10 cellular contexts compared by ENCODE assay signal in the genomic region with DNA sequence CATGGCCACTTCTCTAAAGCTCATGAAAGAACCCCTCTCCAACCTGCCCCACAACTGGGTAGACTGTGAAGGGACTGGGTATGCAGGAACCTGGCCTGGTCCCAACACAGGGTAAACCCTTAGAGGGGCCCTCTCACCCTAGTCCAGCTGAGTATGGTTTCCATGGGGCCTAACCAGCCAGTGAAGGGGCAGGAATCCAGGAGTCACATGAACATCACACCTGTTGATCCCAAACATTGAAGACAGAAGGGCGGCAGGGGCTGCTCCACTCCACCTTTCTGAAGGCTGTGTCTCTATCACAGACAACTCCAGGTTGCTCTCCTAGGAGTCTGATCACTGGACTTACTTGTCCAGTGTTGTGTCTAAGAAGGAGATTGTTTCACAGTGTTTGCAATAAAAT. TPM values are rescaled to one million over a fixed set of nuclear protein-coding genes. Genes with fewer than 3 reads are reported as not detected.
DNase-seq lines count a peak whose midpoint lies in the region; ATAC-seq and TF ChIP-seq lines count a peak whose summit lies in the region.
"Had no signal": no experiment of that assay in that cellular context is flagged by ENCODE, and none has a peak within 500 bp of the region (broad histone marks: within the 10 kb centered on the region; RNA-seq: fewer than 3 reads in every experiment).

No MANE protein-coding gene starts in this region.

- H3K36me3 Mint-ChIP-seq in activated T-helper 1 cell treated with anti-CD3 and anti-CD28 coated beads, Interleukin-12 subunit alpha, Interleukin-12 subunit beta, Interleukin-2, Interleukin-4 antibody, amounts not matched to agents 30 ng/mL and 10 ng/mL and 1 ng/mL, durations not matched to agents 14 hours and 24 hours and 36 hours (ENCODE audit: low read depth), result no peaks in the 10 kb centered on the region

- H3K36me3 ChIP-seq in left ventricle myocardium inferior, result no peaks in the 10 kb centered on the region

- H3K9me3 Mint-ChIP-seq in activated T-helper 1 cell treated with anti-CD3 and anti-CD28 coated beads, Interleukin-12 subunit alpha, Interleukin-12 subunit beta, Interleukin-2, Interleukin-4 antibody, amounts not matched to agents 30 ng/mL and 10 ng/mL and 1 ng/mL, durations not matched to agents 14 hours and 24 hours and 36 hours, result no peaks in the 10 kb centered on the region

- H3K27ac Mint-ChIP-seq in activated T-helper 1 cell treated with anti-CD3 and anti-CD28 coated beads, Interleukin-12 subunit alpha, Interleukin-12 subunit beta, Interleukin-2, Interleukin-4 antibody, amounts not matched to agents 30 ng/mL and 10 ng/mL and 1 ng/mL, durations not matched to agents 14 hours and 24 hours and 36 hours, result no peak overlapping the region

- ATAC-seq in GM18868 (IDR thresholded peaks at IDR 0.05; ENCODE audit: unreplicated experiment) (no peak), HG03521 (IDR thresholded peaks at IDR 0.05; ENCODE audit: unreplicated experiment) (no peak)
- ATAC-seq: A549 had no signal

- DNase-seq in cardiac septum (ENCODE audit: low spot score), result peak; percentile 44
- no peak for DNase-seq in left ventricle myocardium inferior
- DNase-seq in posterior vena cava (ENCODE audit: low spot score), result peak; percentile 7
- no peak for DNase-seq in activated T-helper 1 cell treated with anti-CD3 and anti-CD28 coated beads, Interleukin-12 subunit alpha, Interleukin-12 subunit beta, Interleukin-2, Interleukin-4 antibody, amounts not matched to agents 30 ng/mL and 10 ng/mL and 1 ng/mL, durations not matched to agents 14 hours and 24 hours and 36 hours (ENCODE audit: low spot score)
- DNase-seq: DMS53, HCEC 1CT had no signal

- H3K27ac ChIP-seq in left ventricle myocardium inferior (replicated peaks) (no peak overlapping the region), VCaP (peak overlapping the region; percentile 70)
- H3K27ac ChIP-seq: A549 had no signal

- no peak overlapping the region for H3K4me3 Mint-ChIP-seq in activated T-helper 1 cell treated with anti-CD3 and anti-CD28 coated beads, Interleukin-12 subunit alpha, Interleukin-12 subunit beta, Interleukin-2, Interleukin-4 antibody, amounts not matched to agents 30 ng/mL and 10 ng/mL and 1 ng/mL, durations not matched to agents 14 hours and 24 hours and 36 hours

- peaks cover 39% of the 10 kb centered on the region for H3K27me3 ChIP-seq in left ventricle myocardium inferior (ENCODE audit: low read depth)

- H3K4me3 ChIP-seq in left ventricle myocardium inferior, result no peak overlapping the region
- H3K4me3 ChIP-seq: A549 had no signal

- no peaks in the 10 kb centered on the region for H3K27me3 Mint-ChIP-seq in activated T-helper 1 cell treated with anti-CD3 and anti-CD28 coated beads, Interleukin-12 subunit alpha, Interleukin-12 subunit beta, Interleukin-2, Interleukin-4 antibody, amounts not matched to agents 30 ng/mL and 10 ng/mL and 1 ng/mL, durations not matched to agents 14 hours and 24 hours and 36 hours (ENCODE audit: insufficient read depth)

- H3K9me3 ChIP-seq in left ventricle myocardium inferior (replicated peaks), result no peaks in the 10 kb centered on the region
- H3K9me3 ChIP-seq: A549 had no signal

- no peaks in the 10 kb centered on the region for H3K4me1 Mint-ChIP-seq in activated T-helper 1 cell treated with anti-CD3 and anti-CD28 coated beads, Interleukin-12 subunit alpha, Interleukin-12 subunit beta, Interleukin-2, Interleukin-4 antibody, amounts not matched to agents 30 ng/mL and 10 ng/mL and 1 ng/mL, durations not matched to agents 14 hours and 24 hours and 36 hours (ENCODE audit: low read depth)

- no peaks in the 10 kb centered on the region for H3K4me1 ChIP-seq in left ventricle myocardium inferior
- H3K4me1 ChIP-seq: A549 had no signal

- TF ChIP-seq CTCF in left ventricle myocardium inferior (IDR thresholded peaks at IDR 0.05; ENCODE audit: borderline replicate concordance), result no peak
- TF ChIP-seq CTCF in VCaP (conservative IDR thresholded peaks at IDR 0.05), result no peak

- intact Hi-C loops in cardiac septum (cut with DNase I) (no loop called here), left ventricle myocardium inferior (cut with micrococcal nuclease) (no loop called here), posterior vena cava (cut with DNase I) (no loop called here)
- intact Hi-C loops in activated T-helper 1 cell treated with anti-CD3 and anti-CD28 coated beads, Interleukin-12 subunit alpha, Interleukin-12 subunit beta, Interleukin-2, Interleukin-4 antibody, amounts not matched to agents 30 ng/mL and 10 ng/mL and 1 ng/mL, durations not matched to agents 14 hours and 24 hours and 36 hours (cut with micrococcal nuclease), result no loop called here

RNA-seq across cellular contexts. Expression of a gene that starts 30.8 kb away (rescaled TPM):
- total RNA-seq in cardiac septum (3.0 TPM), left ventricle myocardium inferior (1.6 TPM), posterior vena cava (1 to 10 TPM; 4.4 to 5.6 TPM)
- total RNA-seq in activated T-helper 1 cell treated with anti-CD3 and anti-CD28 coated beads, Interleukin-12 subunit alpha, Interleukin-12 subunit beta, Interleukin-2, Interleukin-4 antibody, amounts not matched to agents 30 ng/mL and 10 ng/mL and 1 ng/mL, durations not matched to agents 14 hours and 24 hours and 36 hours, result not detected in 2 replicates

Comparison
In these comparisons a context has a peak if more than half of its experiments do, and no peak if none do; other contexts are left out.
1. DNase-seq: peak in cardiac septum (single experiment) and posterior vena cava (single experiment); none in left ventricle myocardium inferior (single experiment) and activated T-helper 1 cell treated with anti-CD3 and anti-CD28 coated beads, Interleukin-12 subunit alpha, Interleukin-12 subunit beta, Interleukin-2, Interleukin-4 antibody, amounts not matched to agents 30 ng/mL and 10 ng/mL and 1 ng/mL, durations not matched to agents 14 hours and 24 hours and 36 hours (single experiment).